1 cellular context compared by ENCODE assay signal in the genomic region with DNA sequence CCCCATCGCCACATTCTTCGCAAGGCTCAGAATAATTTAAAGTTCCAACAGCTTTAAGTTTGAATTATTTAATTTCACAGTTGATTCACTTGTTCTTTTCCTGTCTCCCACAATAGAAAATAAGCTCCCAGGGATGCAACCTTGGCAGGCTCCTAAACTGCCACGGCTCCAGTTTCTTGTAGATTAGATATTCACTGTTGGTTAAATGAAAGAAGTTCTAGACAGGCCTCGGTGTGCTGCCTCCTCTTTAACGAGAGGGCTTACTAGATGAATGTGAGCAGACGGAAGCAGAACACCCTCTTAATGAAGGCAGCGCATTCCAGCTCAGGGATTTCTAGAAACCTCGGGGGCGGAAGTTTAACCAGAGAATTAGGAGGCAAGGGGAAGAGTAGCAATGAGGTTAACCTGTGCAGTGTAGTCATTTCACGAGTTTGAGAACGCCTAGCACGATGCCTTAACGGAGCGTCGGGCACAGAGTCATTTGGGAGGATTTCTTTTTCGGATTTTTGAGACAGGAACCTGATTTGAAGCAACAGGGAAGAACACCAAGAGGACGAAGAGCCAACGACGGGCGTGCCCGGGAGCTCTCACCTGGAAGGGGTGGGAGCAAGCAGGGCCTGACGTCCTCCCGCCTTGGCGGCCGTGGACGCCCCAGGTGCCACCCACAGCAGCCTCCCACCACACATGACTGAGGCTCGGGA.
TF ChIP-seq lines count a peak whose summit lies in the region.

No MANE protein-coding gene starts in this region.

TF ChIP-seq in HepG2, 621 proteins besides CTCF, POLR2A, EP300 and RAD21 (continued from another document and continues in another):
- TF ChIP-seq, protein P1, sequence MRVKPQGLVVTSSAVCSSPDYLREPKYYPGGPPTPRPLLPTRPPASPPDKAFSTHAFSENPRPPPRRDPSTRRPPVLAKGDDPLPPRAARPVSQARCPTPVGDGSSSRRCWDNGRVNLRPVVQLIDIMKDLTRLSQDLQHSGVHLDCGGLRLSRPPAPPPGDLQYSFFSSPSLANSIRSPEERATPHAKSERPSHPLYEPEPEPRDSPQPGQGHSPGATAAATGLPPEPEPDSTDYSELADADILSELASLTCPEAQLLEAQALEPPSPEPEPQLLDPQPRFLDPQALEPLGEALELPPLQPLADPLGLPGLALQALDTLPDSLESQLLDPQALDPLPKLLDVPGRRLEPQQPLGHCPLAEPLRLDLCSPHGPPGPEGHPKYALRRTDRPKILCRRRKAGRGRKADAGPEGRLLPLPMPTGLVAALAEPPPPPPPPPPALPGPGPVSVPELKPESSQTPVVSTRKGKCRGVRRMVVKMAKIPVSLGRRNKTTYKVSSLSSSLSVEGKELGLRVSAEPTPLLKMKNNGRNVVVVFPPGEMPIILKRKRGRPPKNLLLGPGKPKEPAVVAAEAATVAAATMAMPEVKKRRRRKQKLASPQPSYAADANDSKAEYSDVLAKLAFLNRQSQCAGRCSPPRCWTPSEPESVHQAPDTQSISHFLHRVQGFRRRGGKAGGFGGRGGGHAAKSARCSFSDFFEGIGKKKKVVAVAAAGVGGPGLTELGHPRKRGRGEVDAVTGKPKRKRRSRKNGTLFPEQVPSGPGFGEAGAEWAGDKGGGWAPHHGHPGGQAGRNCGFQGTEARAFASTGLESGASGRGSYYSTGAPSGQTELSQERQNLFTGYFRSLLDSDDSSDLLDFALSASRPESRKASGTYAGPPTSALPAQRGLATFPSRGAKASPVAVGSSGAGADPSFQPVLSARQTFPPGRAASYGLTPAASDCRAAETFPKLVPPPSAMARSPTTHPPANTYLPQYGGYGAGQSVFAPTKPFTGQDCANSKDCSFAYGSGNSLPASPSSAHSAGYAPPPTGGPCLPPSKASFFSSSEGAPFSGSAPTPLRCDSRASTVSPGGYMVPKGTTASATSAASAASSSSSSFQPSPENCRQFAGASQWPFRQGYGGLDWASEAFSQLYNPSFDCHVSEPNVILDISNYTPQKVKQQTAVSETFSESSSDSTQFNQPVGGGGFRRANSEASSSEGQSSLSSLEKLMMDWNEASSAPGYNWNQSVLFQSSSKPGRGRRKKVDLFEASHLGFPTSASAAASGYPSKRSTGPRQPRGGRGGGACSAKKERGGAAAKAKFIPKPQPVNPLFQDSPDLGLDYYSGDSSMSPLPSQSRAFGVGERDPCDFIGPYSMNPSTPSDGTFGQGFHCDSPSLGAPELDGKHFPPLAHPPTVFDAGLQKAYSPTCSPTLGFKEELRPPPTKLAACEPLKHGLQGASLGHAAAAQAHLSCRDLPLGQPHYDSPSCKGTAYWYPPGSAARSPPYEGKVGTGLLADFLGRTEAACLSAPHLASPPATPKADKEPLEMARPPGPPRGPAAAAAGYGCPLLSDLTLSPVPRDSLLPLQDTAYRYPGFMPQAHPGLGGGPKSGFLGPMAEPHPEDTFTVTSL (CRISPR knock-in tag; IDR thresholded peaks at IDR 0.05; ENCODE audit: borderline replicate concordance) = no peak
- TF ChIP-seq RFX5 (IDR thresholded peaks at IDR 0.05; ENCODE audit: low read depth, low read length) (no peak), TBL1XR1 (IDR thresholded peaks at IDR 0.05; ENCODE audit: borderline replicate concordance, low read length, partially characterized antibody) (peak; percentile 11), ZBTB37 (CRISPR knock-in tag; IDR thresholded peaks at IDR 0.05) (peak; percentile 62; the same call in 1 of the 2 replicates), ZNF282 (IDR thresholded peaks at IDR 0.05; ENCODE audit: partially characterized antibody) (no peak), DMAP1 (CRISPR knock-in tag; IDR thresholded peaks at IDR 0.05) (no peak), TGIF2 (CRISPR knock-in tag; IDR thresholded peaks at IDR 0.05) (no peak; the same call in 1 of the 2 replicates), BRD4 (CRISPR knock-in tag; IDR thresholded peaks at IDR 0.05) (no peak), ARID5B (CRISPR knock-in tag; IDR thresholded peaks at IDR 0.05) (no peak), ETV6 (CRISPR knock-in tag; conservative IDR thresholded peaks at IDR 0.05) (0 out of 2 replicates have a peak, but pooled peaks have one; percentile 26), SP1 (IDR thresholded peaks at IDR 0.05) (no peak), SP1 (CRISPR knock-in tag; IDR thresholded peaks at IDR 0.05) (no peak), ZNF709 (CRISPR knock-in tag; IDR thresholded peaks at IDR 0.05) (no peak), HOXA3 (CRISPR knock-in tag; IDR thresholded peaks at IDR 0.05) (no peak), ZNF34 (CRISPR knock-in tag; IDR thresholded peaks at IDR 0.05; ENCODE audit: borderline replicate concordance) (no peak), MED1 (CRISPR knock-in tag; IDR thresholded peaks at IDR 0.05) (no peak), DNMT3B (CRISPR knock-in tag; conservative IDR thresholded peaks at IDR 0.05) (no peak), ZSCAN31 (CRISPR knock-in tag; IDR thresholded peaks at IDR 0.05; ENCODE audit: low read depth) (peak; percentile 57; the same call in 1 of the 2 replicates), ZNF552 (CRISPR knock-in tag; IDR thresholded peaks at IDR 0.05; ENCODE audit: borderline replicate concordance) (peak; percentile 22; the same call in 1 of the 2 replicates), NCOA1 (CRISPR knock-in tag; IDR thresholded peaks at IDR 0.05) (no peak), SPEN (CRISPR knock-in tag; IDR thresholded peaks at IDR 0.05; ENCODE audit: low read depth) (no peak), ZNF430 (CRISPR knock-in tag; IDR thresholded peaks at IDR 0.05) (no peak)
- TF ChIP-seq, protein P2, sequence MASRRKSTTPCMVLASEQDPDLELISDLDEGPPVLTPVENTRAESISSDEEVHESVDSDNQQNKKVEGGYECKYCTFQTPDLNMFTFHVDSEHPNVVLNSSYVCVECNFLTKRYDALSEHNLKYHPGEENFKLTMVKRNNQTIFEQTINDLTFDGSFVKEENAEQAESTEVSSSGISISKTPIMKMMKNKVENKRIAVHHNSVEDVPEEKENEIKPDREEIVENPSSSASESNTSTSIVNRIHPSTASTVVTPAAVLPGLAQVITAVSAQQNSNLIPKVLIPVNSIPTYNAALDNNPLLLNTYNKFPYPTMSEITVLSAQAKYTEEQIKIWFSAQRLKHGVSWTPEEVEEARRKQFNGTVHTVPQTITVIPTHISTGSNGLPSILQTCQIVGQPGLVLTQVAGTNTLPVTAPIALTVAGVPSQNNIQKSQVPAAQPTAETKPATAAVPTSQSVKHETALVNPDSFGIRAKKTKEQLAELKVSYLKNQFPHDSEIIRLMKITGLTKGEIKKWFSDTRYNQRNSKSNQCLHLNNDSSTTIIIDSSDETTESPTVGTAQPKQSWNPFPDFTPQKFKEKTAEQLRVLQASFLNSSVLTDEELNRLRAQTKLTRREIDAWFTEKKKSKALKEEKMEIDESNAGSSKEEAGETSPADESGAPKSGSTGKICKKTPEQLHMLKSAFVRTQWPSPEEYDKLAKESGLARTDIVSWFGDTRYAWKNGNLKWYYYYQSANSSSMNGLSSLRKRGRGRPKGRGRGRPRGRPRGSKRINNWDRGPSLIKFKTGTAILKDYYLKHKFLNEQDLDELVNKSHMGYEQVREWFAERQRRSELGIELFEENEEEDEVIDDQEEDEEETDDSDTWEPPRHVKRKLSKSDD (CRISPR knock-in tag; IDR thresholded peaks at IDR 0.05; ENCODE audit: low read depth) = no peak
- TF ChIP-seq, protein P3, sequence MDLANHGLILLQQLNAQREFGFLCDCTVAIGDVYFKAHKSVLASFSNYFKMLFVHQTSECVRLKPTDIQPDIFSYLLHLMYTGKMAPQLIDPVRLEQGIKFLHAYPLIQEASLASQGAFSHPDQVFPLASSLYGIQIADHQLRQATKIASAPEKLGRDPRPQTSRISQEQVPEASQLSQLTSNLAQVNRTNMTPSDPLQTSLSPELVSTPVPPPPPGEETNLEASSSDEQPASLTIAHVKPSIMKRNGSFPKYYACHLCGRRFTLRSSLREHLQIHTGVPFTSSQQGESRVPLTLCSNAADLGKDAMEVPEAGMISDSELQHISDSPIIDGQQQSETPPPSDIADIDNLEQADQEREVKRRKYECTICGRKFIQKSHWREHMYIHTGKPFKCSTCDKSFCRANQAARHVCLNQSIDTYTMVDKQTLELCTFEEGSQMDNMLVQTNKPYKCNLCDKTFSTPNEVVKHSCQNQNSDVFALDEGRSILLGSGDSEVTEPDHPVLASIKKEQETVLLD (CRISPR knock-in tag; IDR thresholded peaks at IDR 0.05; ENCODE audit: low read depth) = no peak
- TF ChIP-seq, protein P4, sequence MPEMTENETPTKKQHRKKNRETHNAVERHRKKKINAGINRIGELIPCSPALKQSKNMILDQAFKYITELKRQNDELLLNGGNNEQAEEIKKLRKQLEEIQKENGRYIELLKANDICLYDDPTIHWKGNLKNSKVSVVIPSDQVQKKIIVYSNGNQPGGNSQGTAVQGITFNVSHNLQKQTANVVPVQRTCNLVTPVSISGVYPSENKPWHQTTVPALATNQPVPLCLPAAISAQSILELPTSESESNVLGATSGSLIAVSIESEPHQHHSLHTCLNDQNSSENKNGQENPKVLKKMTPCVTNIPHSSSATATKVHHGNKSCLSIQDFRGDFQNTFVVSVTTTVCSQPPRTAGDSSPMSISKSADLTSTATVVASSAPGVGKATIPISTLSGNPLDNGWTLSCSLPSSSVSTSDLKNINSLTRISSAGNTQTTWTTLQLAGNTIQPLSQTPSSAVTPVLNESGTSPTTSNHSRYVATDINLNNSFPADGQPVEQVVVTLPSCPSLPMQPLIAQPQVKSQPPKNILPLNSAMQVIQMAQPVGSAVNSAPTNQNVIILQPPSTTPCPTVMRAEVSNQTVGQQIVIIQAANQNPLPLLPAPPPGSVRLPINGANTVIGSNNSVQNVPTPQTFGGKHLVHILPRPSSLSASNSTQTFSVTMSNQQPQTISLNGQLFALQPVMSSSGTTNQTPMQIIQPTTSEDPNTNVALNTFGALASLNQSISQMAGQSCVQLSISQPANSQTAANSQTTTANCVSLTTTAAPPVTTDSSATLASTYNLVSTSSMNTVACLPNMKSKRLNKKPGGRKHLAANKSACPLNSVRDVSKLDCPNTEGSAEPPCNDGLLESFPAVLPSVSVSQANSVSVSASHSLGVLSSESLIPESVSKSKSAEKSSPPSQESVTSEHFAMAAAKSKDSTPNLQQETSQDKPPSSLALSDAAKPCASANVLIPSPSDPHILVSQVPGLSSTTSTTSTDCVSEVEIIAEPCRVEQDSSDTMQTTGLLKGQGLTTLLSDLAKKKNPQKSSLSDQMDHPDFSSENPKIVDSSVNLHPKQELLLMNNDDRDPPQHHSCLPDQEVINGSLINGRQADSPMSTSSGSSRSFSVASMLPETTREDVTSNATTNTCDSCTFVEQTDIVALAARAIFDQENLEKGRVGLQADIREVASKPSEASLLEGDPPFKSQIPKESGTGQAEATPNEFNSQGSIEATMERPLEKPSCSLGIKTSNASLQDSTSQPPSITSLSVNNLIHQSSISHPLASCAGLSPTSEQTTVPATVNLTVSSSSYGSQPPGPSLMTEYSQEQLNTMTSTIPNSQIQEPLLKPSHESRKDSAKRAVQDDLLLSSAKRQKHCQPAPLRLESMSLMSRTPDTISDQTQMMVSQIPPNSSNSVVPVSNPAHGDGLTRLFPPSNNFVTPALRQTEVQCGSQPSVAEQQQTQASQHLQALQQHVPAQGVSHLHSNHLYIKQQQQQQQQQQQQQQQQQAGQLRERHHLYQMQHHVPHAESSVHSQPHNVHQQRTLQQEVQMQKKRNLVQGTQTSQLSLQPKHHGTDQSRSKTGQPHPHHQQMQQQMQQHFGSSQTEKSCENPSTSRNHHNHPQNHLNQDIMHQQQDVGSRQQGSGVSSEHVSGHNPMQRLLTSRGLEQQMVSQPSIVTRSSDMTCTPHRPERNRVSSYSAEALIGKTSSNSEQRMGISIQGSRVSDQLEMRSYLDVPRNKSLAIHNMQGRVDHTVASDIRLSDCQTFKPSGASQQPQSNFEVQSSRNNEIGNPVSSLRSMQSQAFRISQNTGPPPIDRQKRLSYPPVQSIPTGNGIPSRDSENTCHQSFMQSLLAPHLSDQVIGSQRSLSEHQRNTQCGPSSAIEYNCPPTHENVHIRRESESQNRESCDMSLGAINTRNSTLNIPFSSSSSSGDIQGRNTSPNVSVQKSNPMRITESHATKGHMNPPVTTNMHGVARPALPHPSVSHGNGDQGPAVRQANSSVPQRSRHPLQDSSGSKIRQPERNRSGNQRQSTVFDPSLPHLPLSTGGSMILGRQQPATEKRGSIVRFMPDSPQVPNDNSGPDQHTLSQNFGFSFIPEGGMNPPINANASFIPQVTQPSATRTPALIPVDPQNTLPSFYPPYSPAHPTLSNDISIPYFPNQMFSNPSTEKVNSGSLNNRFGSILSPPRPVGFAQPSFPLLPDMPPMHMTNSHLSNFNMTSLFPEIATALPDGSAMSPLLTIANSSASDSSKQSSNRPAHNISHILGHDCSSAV (CRISPR knock-in tag; IDR thresholded peaks at IDR 0.05; ENCODE audit: borderline replicate concordance) = no peak
